Comparison of ENCODE assay signal across 24 cellular contexts in genomic region chr9:75612205-75612604, GRCh38.
"Had no signal": no experiment of that assay in that cellular context is flagged by ENCODE, and none has a peak within 500 bp of the region (broad histone marks: within the 10 kb centered on the region; RNA-seq: fewer than 3 reads in every experiment).

No MANE protein-coding gene starts in this region.

- H3K4me3 ChIP-seq: SK-N-MC had no signal

- H3K4me2 ChIP-seq: KMS-11 had no signal

- H3K27ac ChIP-seq: KMS-11, SK-N-MC, VCaP had no signal

- ATAC-seq: activated T-cell treated with anti-CD3 and anti-CD28 coated beads, Interleukin-2, amount 50 U/mL, for 4 hours; activated T-helper 17 cell treated with anti-CD3 and anti-CD28 coated beads, Interleukin-2, amount 50 U/mL, for 72 hours; Panc1; Right ventricle myocardium inferior; T-cell had no signal

- DNase-seq: activated CD4-positive, alpha-beta memory T cell treated with anti-CD3 and anti-CD28 coated beads for 36 hours; activated CD4-positive, alpha-beta T cell treated with anti-CD3 and anti-CD28 coated beads, Interleukin-2, amount 10 ng/mL, durations not matched to agents 7 days and 5 days; activated CD4-positive, CD25-positive, alpha-beta regulatory T cell; activated CD8-positive, alpha-beta memory T cell treated with anti-CD3 and anti-CD28 coated beads for 24 hours; activated gamma-delta T cell; activated naive CD4-positive, alpha-beta T cell treated with anti-CD3 and anti-CD28 coated beads for 36 hours; activated T-cell treated with anti-CD3 and anti-CD28 coated beads, Interleukin-2, amount 50 U/mL, for 4 hours; amygdala; cortex of kidney; MM.1S; NCI-H1105; NCI-H1436; NCI-H1694 treated with DMSO at 0.1 percent for 48 hours; NCI-H446; NCI-H82; RPMI8226; T-cell; T1000 had no signal

- H3K9ac ChIP-seq: KMS-11 had no signal
